17 cellular contexts compared by ENCODE assay signal in the genomic region with DNA sequence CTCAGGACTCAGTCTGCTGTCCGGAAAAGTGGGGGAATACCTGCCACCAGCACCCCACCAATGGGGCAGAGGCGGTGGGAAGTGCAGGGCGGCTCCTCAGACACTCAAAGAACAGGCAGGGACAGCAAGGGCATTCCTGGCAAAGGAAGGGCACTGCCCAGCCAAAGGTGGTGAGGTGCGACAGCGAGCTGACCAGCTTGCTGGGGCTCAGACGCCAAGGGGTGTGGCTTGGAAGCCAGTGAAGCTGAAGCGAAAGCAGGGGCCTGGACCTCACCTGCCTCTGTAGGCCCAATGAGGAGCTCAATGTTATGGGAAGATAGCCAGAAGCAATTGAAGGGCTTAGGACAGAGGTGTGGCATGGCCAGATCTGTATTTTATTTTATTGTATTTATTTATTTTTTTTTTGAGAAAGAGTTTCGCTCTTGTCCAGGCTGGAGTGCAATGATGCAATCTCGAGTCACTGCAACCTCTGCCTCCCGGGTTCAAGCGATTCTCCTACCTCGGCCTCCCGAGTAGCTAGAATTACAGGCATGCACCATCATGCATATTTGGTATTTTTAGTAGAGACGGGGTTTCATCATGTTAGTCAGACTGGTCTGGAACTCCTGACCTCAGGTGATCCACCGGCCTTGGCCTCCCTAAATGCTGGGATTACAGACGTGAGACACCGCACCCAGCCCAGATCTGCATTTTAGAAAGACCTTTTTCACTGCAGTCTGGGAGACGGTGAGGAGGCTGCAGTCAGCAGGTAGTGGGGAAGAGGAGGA. TPM values are rescaled to one million over a fixed set of nuclear protein-coding genes. Genes with fewer than 3 reads are reported as not detected.
DNase-seq lines count a peak whose midpoint lies in the region; ATAC-seq and TF ChIP-seq lines count a peak whose summit lies in the region.
"Had no signal": no experiment of that assay in that cellular context is flagged by ENCODE, and none has a peak within 500 bp of the region (broad histone marks: within the 10 kb centered on the region; RNA-seq: fewer than 3 reads in every experiment).

No MANE protein-coding gene starts in this region.

- peak overlapping the region; percentile 28 for H3K4me3 Mint-ChIP-seq in MCF 10A (ENCODE audit: unreplicated experiment)
- no peak overlapping the region for H3K4me3 Mint-ChIP-seq in activated B cell treated with CpG ODN at 0.5 μM for 24 hours
- H3K4me3 Mint-ChIP-seq: mesothelial cell of epicardium had no signal

- H3K4me1 ChIP-seq in breast epithelium (no peaks in the 10 kb centered on the region), upper lobe of right lung (no peaks in the 10 kb centered on the region), tibial nerve (peaks cover 0 to 10% (median 0%) of the 10 kb centered on the region in 4 donors)
- H3K4me1 ChIP-seq: BLaER1 had no signal

- CTCF ChIA-PET in MCF 10A (lab: Yijun Ruan, JAX) (interaction anchor here (0.7 to 1.7 kb wide), 8 partner anchors 8 to 166 kb away, joined by 3 to 6 read pairs (median 4); no protein-coding TSS in a partner anchor), activated B cell treated with CpG ODN at 0.5 μM for 24 hours (lab: Charles Lee) (interaction anchor here (0.6 to 26.2 kb wide), 2 partner anchors 10 to 32 kb away, joined by 3 to 1146 read pairs; a partner anchor contains a TSS)

- ATAC-seq in activated B cell treated with CpG ODN at 0.5 μM for 24 hours (ENCODE audit: low read depth), result peak; percentile 25
- peak; percentile 90 for ATAC-seq in upper lobe of right lung
- ATAC-seq in GM19328 (IDR thresholded peaks at IDR 0.05; ENCODE audit: unreplicated experiment), result no peak

- TF ChIP-seq POLR2A in breast epithelium (IDR thresholded peaks at IDR 0.05) (no peak), tibial nerve (IDR thresholded peaks at IDR 0.05) (no peak)

- intact Hi-C loops in MCF 10A (cut with micrococcal nuclease) (no loop called here), breast epithelium (cut with DNase I; ENCODE audit: low total_unique reads) (no loop called here), activated B cell treated with CpG ODN at 0.5 μM for 24 hours (cut with micrococcal nuclease) (no loop called here), upper lobe of right lung (cut with DNase I) (no loop called here)

- H3K27me3 ChIP-seq in breast epithelium, result no peaks in the 10 kb centered on the region
- H3K27me3 ChIP-seq in upper lobe of right lung, result no peaks in the 10 kb centered on the region
- H3K27me3 ChIP-seq in tibial nerve, result no peaks in the 10 kb centered on the region
- H3K27me3 ChIP-seq: BLaER1, dorsolateral prefrontal cortex had no signal

- 78 to 81% methylated on average over 18 of the region's 18 CpGs for WGBS in tibial nerve, 2 donors

- H3K36me3 ChIP-seq in breast epithelium, result no peaks in the 10 kb centered on the region
- peaks cover 13% of the 10 kb centered on the region for H3K36me3 ChIP-seq in upper lobe of right lung
- H3K36me3 ChIP-seq in tibial nerve, result peaks cover 0 to 16% (median under 1%) of the 10 kb centered on the region in 3 donors

- H3K27me3 Mint-ChIP-seq in MCF 10A (ENCODE audit: insufficient read depth, unreplicated experiment) (no peaks in the 10 kb centered on the region), activated B cell treated with CpG ODN at 0.5 μM for 24 hours (no peaks in the 10 kb centered on the region)

- no peaks in the 10 kb centered on the region for H3K9me3 ChIP-seq in breast epithelium
- no peaks in the 10 kb centered on the region for H3K9me3 ChIP-seq in upper lobe of right lung
- no peaks in the 10 kb centered on the region for H3K9me3 ChIP-seq in tibial nerve
- H3K9me3 ChIP-seq: BLaER1 had no signal

- peak; percentile 88 for DNase-seq in MCF 10A (ENCODE audit: unreplicated experiment)
- DNase-seq in breast epithelium (ENCODE audit: low spot score in 2 of 2), result no peak
- no peak for DNase-seq in activated B cell treated with CpG ODN at 0.5 μM for 24 hours
- peak; percentile 63 for DNase-seq in kidney tubule cell (ENCODE audit: low spot score)
- DNase-seq in upper lobe of right lung, result peak; percentile 84
- no peak for DNase-seq in NCI-H748 (lab: John Stamatoyannopoulos, UW; ENCODE audit: unreplicated experiment)
- no peak for DNase-seq in tibial nerve (ENCODE audit: low spot score in 2 of 2)
- DNase-seq: activated effector memory CD4-positive, alpha-beta T cell treated with Interleukin-2 at 50 U/mL for 16 hours; NCI-H1105 treated with DMSO at 0.1 percent for 48 hours; OCI-M1 had no signal

- peak overlapping the region; percentile 5 for H3K27ac Mint-ChIP-seq in MCF 10A (ENCODE audit: low read depth, unreplicated experiment)
- peak overlapping the region; percentile 70 for H3K27ac Mint-ChIP-seq in activated B cell treated with CpG ODN at 0.5 μM for 24 hours
- H3K27ac Mint-ChIP-seq: mesothelial cell of epicardium had no signal

- H3K9me3 Mint-ChIP-seq in MCF 10A (ENCODE audit: unreplicated experiment), result no peaks in the 10 kb centered on the region
- H3K9me3 Mint-ChIP-seq in activated B cell treated with CpG ODN at 0.5 μM for 24 hours, result no peaks in the 10 kb centered on the region
- H3K9me3 Mint-ChIP-seq: mesothelial cell of epicardium had no signal

- peaks cover 31% of the 10 kb centered on the region for H3K4me1 Mint-ChIP-seq in MCF 10A (ENCODE audit: insufficient read depth, unreplicated experiment)
- H3K4me1 Mint-ChIP-seq in activated B cell treated with CpG ODN at 0.5 μM for 24 hours, result peaks cover 29% of the 10 kb centered on the region
- H3K4me1 Mint-ChIP-seq: mesothelial cell of epicardium had no signal

- TF ChIP-seq CTCF in MCF 10A (IDR thresholded peaks at IDR 0.05; ENCODE audit: unreplicated experiment) (no peak), breast epithelium (IDR thresholded peaks at IDR 0.05) (no peak), activated B cell treated with CpG ODN at 0.5 μM for 24 hours (IDR thresholded peaks at IDR 0.05) (no peak), upper lobe of right lung (IDR thresholded peaks at IDR 0.05) (no peak), tibial nerve (IDR thresholded peaks at IDR 0.05) (no peak)

- POLR2A ChIA-PET in MCF 10A (lab: Yijun Ruan, JAX), result interaction anchor here (0.8 to 1.8 kb wide), 6 partner anchors 8 to 27 kb away, joined by 3 to 5 read pairs (median 4); a partner anchor contains a TSS
- POLR2A ChIA-PET in activated B cell treated with CpG ODN at 0.5 μM for 24 hours (lab: Charles Lee), result interaction anchor here (1.5 to 32.5 kb wide), 2 partner anchors 13 to 29 kb away, joined by 4 to 2569 read pairs; a partner anchor contains a TSS

- TF ChIP-seq EP300 in tibial nerve (IDR thresholded peaks at IDR 0.05), result no peak

- H3K4me3 ChIP-seq in breast epithelium, result no peak overlapping the region
- H3K4me3 ChIP-seq in upper lobe of right lung, result no peak overlapping the region
- no peak overlapping the region for H3K4me3 ChIP-seq in tibial nerve
- H3K4me3 ChIP-seq: BLaER1, dorsolateral prefrontal cortex had no signal

- BruUV-seq in MCF 10A (replicated peaks; lab: Mats Ljungman, UMichigan), result no TSS peak

- H3K36me3 Mint-ChIP-seq in MCF 10A (ENCODE audit: insufficient read depth, unreplicated experiment) (peaks cover 15% of the 10 kb centered on the region), activated B cell treated with CpG ODN at 0.5 μM for 24 hours (ENCODE audit: low read depth) (peaks cover 18% of the 10 kb centered on the region)

- no peak overlapping the region for H3K27ac ChIP-seq in breast epithelium
- H3K27ac ChIP-seq in upper lobe of right lung, result no peak overlapping the region
- no peak overlapping the region for H3K27ac ChIP-seq in tibial nerve
- H3K27ac ChIP-seq: BLaER1, dorsolateral prefrontal cortex, HL-60 had no signal

RNA-seq across cellular contexts. Expression of a gene that starts 4.4 kb away (rescaled TPM):
- total RNA-seq in MCF 10A (2022) (0.23 TPM in 1 of 2 replicates, not detected in the other), breast epithelium (under 1 TPM in 1 of 3 donors, not detected in 2; 0.15 TPM), activated B cell treated with CpG ODN at 0.5 μM for 24 hours (1.0 and 2.2 TPM in 2 replicates), upper lobe of right lung (not detected), tibial nerve (under 1 TPM in 1 of 4 donors, not detected in 3; 0.42 TPM)
- total RNA-seq: sciatic nerve had no signal

RNA-seq across cellular contexts. Expression of a gene that starts 18.2 kb away (rescaled TPM):
- total RNA-seq in MCF 10A (2022) (not detected in 2 replicates), breast epithelium (under 1 TPM in 1 of 3 donors, not detected in 2; 0.66 TPM), activated B cell treated with CpG ODN at 0.5 μM for 24 hours (0.20 and 0.22 TPM in 2 replicates), upper lobe of right lung (not detected), tibial nerve (not detected)
- total RNA-seq: glomerular endothelial cell, mesothelial cell of epicardium, sciatic nerve had no signal

RNA-seq across cellular contexts. Expression of a gene that starts 26.4 kb away (rescaled TPM):
- total RNA-seq in MCF 10A (2022), result 50.4 and 65.3 TPM in 2 replicates
- total RNA-seq in breast epithelium, result 10 to 100 TPM; 18.7 to 26.2 (median 18.7) TPM
- total RNA-seq in activated B cell treated with CpG ODN at 0.5 μM for 24 hours, result 540 and 557 TPM in 2 replicates
- total RNA-seq in upper lobe of right lung, result 65.6 TPM
- total RNA-seq in tibial nerve, result 10 to 100 TPM; 14.9 to 56.4 (median 24.5) TPM

RNA-seq across cellular contexts. Expression of a gene that starts 34.7 kb away (rescaled TPM):
- total RNA-seq in MCF 10A (2022) (27.6 and 31.3 TPM in 2 replicates), breast epithelium (10 to 100 TPM; 28.3 to 48.8 (median 48.0) TPM), activated B cell treated with CpG ODN at 0.5 μM for 24 hours (43.6 and 52.1 TPM in 2 replicates), upper lobe of right lung (43.9 TPM), tibial nerve (10 to 100 TPM; 42.6 to 86.7 (median 48.9) TPM)

RNA-seq across cellular contexts. Expression of a gene that starts 59.6 kb away (rescaled TPM):
- total RNA-seq in MCF 10A (2022), result not detected in 2 replicates
- not detected for total RNA-seq in breast epithelium
- total RNA-seq in activated B cell treated with CpG ODN at 0.5 μM for 24 hours, result 0.16 TPM in 1 of 2 replicates, not detected in the other
- total RNA-seq in upper lobe of right lung, result 0.32 TPM
- not detected for total RNA-seq in tibial nerve
- total RNA-seq: dorsolateral prefrontal cortex, glomerular endothelial cell, mesothelial cell of epicardium, sciatic nerve had no signal

Comparison
In these comparisons a context has a peak if more than half of its experiments do, and no peak if none do; other contexts are left out.
1. DNase-seq: peak in MCF 10A (single experiment), kidney tubule cell (single experiment) and upper lobe of right lung (single experiment); none in breast epithelium (0 of 2), activated B cell treated with CpG ODN at 0.5 μM for 24 hours (single experiment), NCI-H748 (single experiment) and tibial nerve (0 of 2).